In genomic region chrX:49919617-49920016, GRCh38 we compare ENCODE assay signal across 9 cellular contexts. TPM values are rescaled to one million over a fixed set of nuclear protein-coding genes. Genes with fewer than 3 reads are reported as not detected.
A peak's percentile ranks its signal among the peaks of the same experiment; 100 is the strongest.
DNase-seq lines count a peak whose midpoint lies in the region; ATAC-seq and TF ChIP-seq lines count a peak whose summit lies in the region.
"Had no signal": no experiment of that assay in that cellular context is flagged by ENCODE, and none has a peak within 500 bp of the region (broad histone marks: within the 10 kb centered on the region; RNA-seq: fewer than 3 reads in every experiment).

No MANE protein-coding gene starts in this region.

- no peaks in the 10 kb centered on the region for H3K27me3 Mint-ChIP-seq in activated CD4-positive, alpha-beta T cell treated with anti-CD3 and anti-CD28 coated beads, Interleukin-2, amount 10 ng/mL, durations not matched to agents 24 days and 14 days

- no peak for TF ChIP-seq EP300 in ovary (IDR thresholded peaks at IDR 0.05)

- H3K4me3 ChIP-seq in HL-60 (replicated peaks; ENCODE audit: insufficient read depth, low read length) (no peak overlapping the region), fibroblast of mammary gland (ENCODE audit: control insufficient read depth, low read depth, low read length) (no peak overlapping the region), ovary (no peak overlapping the region)

- WGBS in ovary, 3 donors: 9 to 13% (median 13%) methylated on average over 8 of the region's 8 CpGs

- no peak for ATAC-seq in HG03457 (IDR thresholded peaks at IDR 0.05; ENCODE audit: unreplicated experiment)
- ATAC-seq in GM21723 (IDR thresholded peaks at IDR 0.05; ENCODE audit: unreplicated experiment): no peak

- intact Hi-C loops in activated CD4-positive, alpha-beta T cell treated with anti-CD3 and anti-CD28 coated beads, Interleukin-2, amount 10 ng/mL, durations not matched to agents 24 days and 14 days (cut with micrococcal nuclease): loop anchor here (1.0 to 10.0 kb wide), 2 partner anchors 35 to 165 kb away; no protein-coding TSS in a partner anchor
- intact Hi-C loops in ovary (cut with DNase I): loop anchor here in 1 of 4 donors (5.0 kb wide), 2 partner anchors 158 to 283 kb away; partner anchors contain the start of genes AKAP4 and CCNB3

- no peaks in the 10 kb centered on the region for H3K9me3 ChIP-seq in ovary

- peak; percentile 38 for DNase-seq in D341Med (ENCODE audit: low spot score)
- no peak for DNase-seq in HL-60 (ENCODE audit: low read depth in 1 of 2, low spot score in 1 of 2)
- peak; percentile 75 for DNase-seq in activated CD4-positive, alpha-beta T cell treated with anti-CD3 and anti-CD28 coated beads, Interleukin-2, amount 10 ng/mL, durations not matched to agents 24 days and 14 days
- peak; percentile 45 for DNase-seq in fibroblast of mammary gland (ENCODE audit: low read depth)
- DNase-seq in ovary: peak; percentile 66 to 85 (median 79)
- DNase-seq in NCI-H2107 treated with DMSO at 0.1 percent for 48 hours (lab: John Stamatoyannopoulos, UW; ENCODE audit: unreplicated experiment): no peak

- peaks cover 2% of the 10 kb centered on the region for H3K4me1 ChIP-seq in ovary (ENCODE audit: insufficient read depth)

- peaks cover 4% of the 10 kb centered on the region for H3K4me1 Mint-ChIP-seq in activated CD4-positive, alpha-beta T cell treated with anti-CD3 and anti-CD28 coated beads, Interleukin-2, amount 10 ng/mL, durations not matched to agents 24 days and 14 days

- H3K36me3 ChIP-seq in ovary: no peaks in the 10 kb centered on the region

- H3K27ac ChIP-seq in HL-60 (replicated peaks) (no peak overlapping the region), ovary (peak overlapping the region in 1 of 2 donors; percentile 63)

- H3K4me3 Mint-ChIP-seq in activated CD4-positive, alpha-beta T cell treated with anti-CD3 and anti-CD28 coated beads, Interleukin-2, amount 10 ng/mL, durations not matched to agents 24 days and 14 days: no peak overlapping the region
- H3K4me3 Mint-ChIP-seq: T-helper 1 cell treated with Interleukin-12 subunit alpha and Interleukin-12 subunit beta and Interleukin-4 antibody, amounts not matched to agents 30 μg/mL and 1 μg/mL, for 36 hours had no signal

- TF ChIP-seq CTCF in HL-60 (IDR thresholded peaks at IDR 0.05; ENCODE audit: insufficient read depth, low read length) (peak; percentile 55), fibroblast of mammary gland (conservative IDR thresholded peaks at IDR 0.05; ENCODE audit: control insufficient read depth, insufficient read depth, low read depth, low read length) (peak; percentile 84), ovary (IDR thresholded peaks at IDR 0.05) (peak; percentile 54 to 70 (median 65))

- no peak for TF ChIP-seq POLR2A in ovary (IDR thresholded peaks at IDR 0.05)

- H3K36me3 Mint-ChIP-seq in activated CD4-positive, alpha-beta T cell treated with anti-CD3 and anti-CD28 coated beads, Interleukin-2, amount 10 ng/mL, durations not matched to agents 24 days and 14 days (ENCODE audit: low read depth): no peaks in the 10 kb centered on the region

- no peak overlapping the region for H3K27ac Mint-ChIP-seq in activated CD4-positive, alpha-beta T cell treated with anti-CD3 and anti-CD28 coated beads, Interleukin-2, amount 10 ng/mL, durations not matched to agents 24 days and 14 days
- H3K27ac Mint-ChIP-seq: T-helper 1 cell treated with Interleukin-12 subunit alpha and Interleukin-12 subunit beta and Interleukin-4 antibody, amounts not matched to agents 30 μg/mL and 1 μg/mL, for 36 hours had no signal

- H3K9me3 Mint-ChIP-seq in activated CD4-positive, alpha-beta T cell treated with anti-CD3 and anti-CD28 coated beads, Interleukin-2, amount 10 ng/mL, durations not matched to agents 24 days and 14 days: no peaks in the 10 kb centered on the region
- H3K9me3 Mint-ChIP-seq: T-helper 1 cell treated with Interleukin-12 subunit alpha and Interleukin-12 subunit beta and Interleukin-4 antibody, amounts not matched to agents 30 μg/mL and 1 μg/mL, for 36 hours had no signal

- H3K27me3 ChIP-seq in HL-60 (ENCODE audit: insufficient read depth, poor library complexity, severe bottlenecking) (no peaks in the 10 kb centered on the region), ovary (no peaks in the 10 kb centered on the region)

RNA-seq across cellular contexts. Expression of gene CLCN5, which starts 2.8 kb away (rescaled TPM):
- total RNA-seq in activated CD4-positive, alpha-beta T cell treated with anti-CD3 and anti-CD28 coated beads, Interleukin-2, amount 10 ng/mL, durations not matched to agents 24 days and 14 days: 4.2 and 5.6 TPM in 2 replicates
- 10 to 100 TPM in 6 of 7 donors, 1 to 10 TPM in 1; 6.0 to 26.5 (median 18.4) TPM for total RNA-seq in ovary
- 1 to 10 TPM; 1.4 to 7.3 TPM for polyA plus RNA-seq in ovary

RNA-seq across cellular contexts. Expression of gene USP27X, which starts 40.3 kb away (rescaled TPM):
- total RNA-seq in activated CD4-positive, alpha-beta T cell treated with anti-CD3 and anti-CD28 coated beads, Interleukin-2, amount 10 ng/mL, durations not matched to agents 24 days and 14 days: 1.6 and 2.4 TPM in 2 replicates
- total RNA-seq in ovary: 1 to 10 TPM; 2.4 to 8.4 (median 6.4) TPM
- polyA plus RNA-seq in ovary: 10 to 100 TPM in 1 of 2 donors, 1 to 10 TPM in 1; 6.7 to 15.1 TPM

Comparison
In these comparisons a context has a peak if more than half of its experiments do, and no peak if none do; other contexts are left out.
1. DNase-seq: peak in D341Med (single experiment), activated CD4-positive, alpha-beta T cell treated with anti-CD3 and anti-CD28 coated beads, Interleukin-2, amount 10 ng/mL, durations not matched to agents 24 days and 14 days (single experiment), fibroblast of mammary gland (single experiment) and ovary (5 of 5); none in HL-60 (0 of 2) and NCI-H2107 treated with DMSO at 0.1 percent for 48 hours (single experiment).
2. Peak in every context shown above with its lines, with median percentiles within 50 percentile points of each other: CTCF ChIP-seq.